11 cellular contexts compared by ENCODE assay signal in genomic region chr9:20593551-20593950, GRCh38. TPM values are rescaled to one million over a fixed set of nuclear protein-coding genes. Genes with fewer than 3 reads are reported as not detected.
DNase-seq lines count a peak whose midpoint lies in the region; ATAC-seq and FAIRE-seq lines count a peak whose summit lies in the region.
"Had no signal": no experiment of that assay in that cellular context is flagged by ENCODE, and none has a peak within 500 bp of the region (broad histone marks: within the 10 kb centered on the region; RNA-seq: fewer than 3 reads in every experiment).

No MANE protein-coding gene starts in this region.

- DNase-seq in SJSA1 (ENCODE audit: low read depth in 1 of 2, low spot score in 2 of 2) (peak in 1 of 2 experiments; percentile 37), fibroblast of peridontal ligament (ENCODE audit: extremely low read depth) (peak; percentile 89), renal cortical epithelial cell (ENCODE audit: low read depth) (peak; percentile 88), SW 1271 (lab: John Stamatoyannopoulos, UW) (no peak), retina (no peak)
- DNase-seq in stimulated activated CD4-positive, alpha-beta T cell treated with anti-CD3 and anti-CD28 coated beads, Interleukin-12 subunit alpha, Interleukin-12 subunit beta, amount 100 ng/mL, for 4 hours: no peak
- DNase-seq: endodermal cell, T-helper 1 cell had no signal

- no peaks in the 10 kb centered on the region for H3K27me3 ChIP-seq in SJSA1 (replicated peaks)

- peaks cover 40% of the 10 kb centered on the region for H3K4me1 ChIP-seq in SJSA1 (replicated peaks)

- H3K36me3 ChIP-seq in SJSA1: no peaks in the 10 kb centered on the region

- no peak for ATAC-seq in HG03378 (IDR thresholded peaks at IDR 0.05; ENCODE audit: unreplicated experiment)
- ATAC-seq: activated CD4-positive, CD25-positive, alpha-beta regulatory T cell treated with anti-CD3 and anti-CD28 coated beads, Interleukin-2, amount 50 U/mL, for 24 hours had no signal

- H3K4me3 ChIP-seq in SJSA1: no peak overlapping the region

- FAIRE-seq in G401.6 (lab: Jason Lieb, UNC): peak; percentile 63

- peak overlapping the region; percentile 78 for H3K27ac ChIP-seq in SJSA1

- H3K9me3 ChIP-seq in SJSA1 (replicated peaks): no peaks in the 10 kb centered on the region

RNA-seq across cellular contexts. Expression of gene MLLT3, which starts 28.7 kb away (rescaled TPM):
- 9.4 and 13.9 TPM in 2 replicates for total RNA-seq in SJSA1 (2014; rRNA removed; shearing (Covaris generic))
- 40.0 and 54.5 TPM in 2 replicates for total RNA-seq in renal cortical epithelial cell

Comparison
In these comparisons a context has a peak if more than half of its experiments do, and no peak if none do; other contexts are left out.
1. DNase-seq: peak in fibroblast of peridontal ligament (single experiment) and renal cortical epithelial cell (single experiment); none in SW 1271 (0 of 2), stimulated activated CD4-positive, alpha-beta T cell treated with anti-CD3 and anti-CD28 coated beads, Interleukin-12 subunit alpha, Interleukin-12 subunit beta, amount 100 ng/mL, for 4 hours (single experiment) and retina (single experiment).